6 cellular contexts compared by ENCODE assay signal in the genomic region with DNA sequence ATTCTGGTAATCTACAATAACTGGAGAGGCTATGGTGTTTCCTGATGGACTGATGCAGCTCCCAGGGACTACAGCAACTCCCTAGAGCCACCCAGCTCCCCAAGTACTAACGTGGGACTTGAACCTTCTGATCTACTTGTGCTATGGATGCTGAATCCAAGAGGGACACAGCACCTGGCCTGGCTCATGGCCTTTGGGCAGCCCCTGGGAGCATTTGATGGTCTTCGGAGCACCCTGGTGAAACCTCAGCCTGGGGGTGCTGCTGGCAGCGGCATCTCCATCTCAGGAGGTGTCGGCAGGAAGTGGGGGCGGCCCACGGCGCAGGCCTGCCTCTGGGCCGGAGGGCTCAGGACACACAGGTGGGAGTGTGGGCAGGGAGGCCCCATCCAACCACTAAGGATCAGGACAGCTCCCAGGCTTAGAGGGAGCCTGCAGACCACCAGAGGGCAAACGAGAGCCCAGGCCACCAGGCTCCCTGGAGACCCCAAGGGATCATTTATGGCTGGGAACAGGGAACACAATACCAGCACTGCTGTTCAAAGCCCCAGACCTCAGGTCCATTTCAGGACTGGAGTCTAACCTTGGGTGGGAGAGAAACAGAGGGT. TPM values are rescaled to one million over a fixed set of nuclear protein-coding genes. Genes with fewer than 3 reads are reported as not detected.
A peak's percentile ranks its signal among the peaks of the same experiment; 100 is the strongest.
DNase-seq lines count a peak whose midpoint lies in the region; ATAC-seq, FAIRE-seq and TF ChIP-seq lines count a peak whose summit lies in the region.

No MANE protein-coding gene starts in this region.

- ATAC-seq in HG02759 (IDR thresholded peaks at IDR 0.05; ENCODE audit: unreplicated experiment) (no peak), GM18517 (IDR thresholded peaks at IDR 0.05; ENCODE audit: unreplicated experiment) (no peak)

- intact Hi-C loops in dorsolateral prefrontal cortex (cut with DNase I), result no loop called here

- peaks cover 50% of the 10 kb centered on the region for H3K36me3 ChIP-seq in KOPT-K1 (ENCODE audit: insufficient read depth, low read length)
- H3K36me3 ChIP-seq in small intestine (ENCODE audit: control insufficient read depth in 2 of 2, insufficient read depth in 2 of 2, low read length in 2 of 2), result peaks cover 0 to 2% of the 10 kb centered on the region in 2 donors

- no peak for FAIRE-seq in small intestine (lab: Jason Lieb, UNC)

- no peaks in the 10 kb centered on the region for H3K27me3 ChIP-seq in dorsolateral prefrontal cortex
- H3K27me3 ChIP-seq in small intestine (ENCODE audit: control insufficient read depth in 2 of 2, insufficient read depth in 2 of 2, low read length in 2 of 2), result no peaks in the 10 kb centered on the region

- H3K4me3 ChIP-seq in dorsolateral prefrontal cortex (peak overlapping the region in 14 of 59 donors; percentile 0 to 36 (median 18)), small intestine (ENCODE audit: low read depth in 1 of 2, low read length in 2 of 2) (peak overlapping the region in 1 of 2 donors; percentile 4)

- peak overlapping the region; percentile 53 for H3K27ac ChIP-seq in KOPT-K1 (ENCODE audit: low read depth, low read length, poor library complexity, severe bottlenecking)
- peak overlapping the region; percentile 10 to 95 (median 81) for H3K27ac ChIP-seq in dorsolateral prefrontal cortex
- H3K27ac ChIP-seq in small intestine (ENCODE audit: low read depth in 1 of 2, low read length in 1 of 2), result peak overlapping the region; percentile 64 to 79

- DNase-seq in dorsolateral prefrontal cortex (no peak), small intestine (no peak), hippocampal formation (lab: John Stamatoyannopoulos, UW) (no peak)

- TF ChIP-seq CTCF in dorsolateral prefrontal cortex (IDR thresholded peaks at IDR 0.05 in 54 of 56, conservative IDR thresholded peaks at IDR 0.05 in 2 of 56; ENCODE audit: low read depth in 1 of 56, partially characterized antibody in 56 of 56), result peak in 25 of 56 donors; percentile 7 to 44 (median 27)

- peaks cover 20 to 42% of the 10 kb centered on the region in 2 donors for H3K4me1 ChIP-seq in small intestine (ENCODE audit: control insufficient read depth in 2 of 2, insufficient read depth in 1 of 2, low read depth in 1 of 2, low read length in 1 of 2)

- 57 to 72% (median 62%) methylated on average over 7 to 9 of the region's 9 CpGs for WGBS in small intestine, 3 donors

- H3K9me3 ChIP-seq in KOPT-K1 (ENCODE audit: insufficient read depth, low read length, poor library complexity, severe bottlenecking), result no peaks in the 10 kb centered on the region
- H3K9me3 ChIP-seq in small intestine (ENCODE audit: control insufficient read depth, low read depth), result no peaks in the 10 kb centered on the region

RNA-seq across cellular contexts. Expression of a gene that starts 8.7 kb away (rescaled TPM):
- total RNA-seq in dorsolateral prefrontal cortex, result 10 to 100 TPM; 25.6 to 70.9 (median 43.6) TPM
- polyA plus RNA-seq in small intestine, result 10 to 100 TPM; 31.3 to 35.9 (median 33.1) TPM

RNA-seq across cellular contexts. Expression of a gene that starts 25.2 kb away (rescaled TPM):
- 1 to 10 TPM in 5 of 120 experiments, under 1 TPM in 70, not detected in 45; 0.07 to 1.6 (median 0.15) TPM for total RNA-seq in dorsolateral prefrontal cortex
- 10 to 100 TPM; 12.1 to 36.5 (median 27.0) TPM for polyA plus RNA-seq in small intestine

RNA-seq across cellular contexts. Expression of a gene that starts 47.3 kb away (rescaled TPM):
- 10 to 100 TPM; 21.4 to 47.9 (median 34.8) TPM for total RNA-seq in dorsolateral prefrontal cortex
- 10 to 100 TPM; 18.0 to 35.7 (median 28.2) TPM for polyA plus RNA-seq in small intestine

RNA-seq across cellular contexts. Expression of a gene that starts 54.8 kb away (rescaled TPM):
- total RNA-seq in dorsolateral prefrontal cortex, result 100 to 1,000 TPM in 10 of 120 experiments, 10 to 100 TPM in 110; 64.5 to 119 (median 85.0) TPM
- 10 to 100 TPM; 13.2 to 15.9 (median 14.0) TPM for polyA plus RNA-seq in small intestine

RNA-seq across cellular contexts. Expression of a gene that starts 59.3 kb away (rescaled TPM):
- total RNA-seq in dorsolateral prefrontal cortex, result 10 to 100 TPM; 21.1 to 40.5 (median 28.6) TPM
- 10 to 100 TPM; 17.6 to 27.1 (median 23.4) TPM for polyA plus RNA-seq in small intestine
